ENCODE assay signal across 9 cellular contexts in genomic region chr20:63696628-63697356, GRCh38.
DNase-seq lines count a peak whose midpoint lies in the region; ATAC-seq lines count a peak whose summit lies in the region.
"Had no signal": no experiment of that assay in that cellular context is flagged by ENCODE, and none has a peak within 500 bp of the region (broad histone marks: within the 10 kb centered on the region; RNA-seq: fewer than 3 reads in every experiment).

Gene TNFRSF6B, plus strand, starts transcription at chr20:63696652. Its CDS starts 116 bp downstream, at chr20:63696768.

- H3K27me3 ChIP-seq in HUES48 (ENCODE audit: control insufficient read depth, insufficient read depth, low read length) (no peaks in the 10 kb centered on the region), iPS-18a (ENCODE audit: control insufficient read depth, insufficient read depth, low read length) (no peaks in the 10 kb centered on the region)

- DNase-seq in astrocyte of the hippocampus (ENCODE audit: low read depth, low spot score) (peak; percentile 41), NOMO-1 treated with DMSO at 0.1 percent for 48 hours (lab: John Stamatoyannopoulos, UW; ENCODE audit: unreplicated experiment) (no peak), NOMO-1 treated with dmso at 0.1 percent for 144 hours (lab: John Stamatoyannopoulos, UW; ENCODE audit: unreplicated experiment) (no peak), NCI-H1048 (lab: John Stamatoyannopoulos, UW) (no peak)
- peak; percentile 52 for DNase-seq in stimulated activated CD8-positive, alpha-beta memory T cell treated with anti-CD3 and anti-CD28 coated beads, Interleukin-4, amount 100 ng/mL, for 48 hours
- DNase-seq: midbrain had no signal

- H3K4me1 ChIP-seq in HUES48 (ENCODE audit: control insufficient read depth, insufficient read depth, low read length) (peaks cover 4% of the 10 kb centered on the region; the same call in 1 of the 2 replicates), iPS-18a (ENCODE audit: control insufficient read depth, low read depth, low read length) (no peaks in the 10 kb centered on the region)

- peaks cover 2% of the 10 kb centered on the region; the same call in 1 of the 2 replicates for H3K36me3 ChIP-seq in HUES48 (ENCODE audit: control insufficient read depth, insufficient read depth, low read length)
- H3K36me3 ChIP-seq in iPS-18a (ENCODE audit: control insufficient read depth, low read depth, low read length), result no peaks in the 10 kb centered on the region

- H3K4me3 ChIP-seq in HUES48 (ENCODE audit: low read depth, low read length) (peak within 1 kb of the TSS; percentile 50; the same call in 1 of the 2 replicates), iPS-18a (ENCODE audit: low read length) (peak within 1 kb of the TSS; percentile 45)

- no peak for ATAC-seq in GM18511 (IDR thresholded peaks at IDR 0.05; ENCODE audit: unreplicated experiment)

- H3K9me3 ChIP-seq in HUES48 (ENCODE audit: control insufficient read depth, insufficient read depth, low read length) (no peaks in the 10 kb centered on the region), iPS-18a (ENCODE audit: control insufficient read depth, low read depth, low read length) (no peaks in the 10 kb centered on the region)

- H3K27ac ChIP-seq in HUES48 (ENCODE audit: low read depth, low read length) (peak within 1 kb of the TSS; percentile 21), iPS-18a (ENCODE audit: low read length) (no peak within 1 kb of the TSS)

- H3K9ac ChIP-seq in HUES48 (ENCODE audit: low read depth, low read length) (peak within 1 kb of the TSS; percentile 16; the same call in 1 of the 2 replicates), iPS-18a (ENCODE audit: low read length) (no peak within 1 kb of the TSS)

Comparison
In these comparisons a context has a peak if more than half of its experiments do, and no peak if none do; other contexts are left out.
1. DNase-seq: peak in astrocyte of the hippocampus (single experiment) and stimulated activated CD8-positive, alpha-beta memory T cell treated with anti-CD3 and anti-CD28 coated beads, Interleukin-4, amount 100 ng/mL, for 48 hours (single experiment); none in NOMO-1 treated with DMSO at 0.1 percent for 48 hours (single experiment), NOMO-1 treated with dmso at 0.1 percent for 144 hours (single experiment) and NCI-H1048 (single experiment).